9 cellular contexts compared by ENCODE assay signal in the genomic region with DNA sequence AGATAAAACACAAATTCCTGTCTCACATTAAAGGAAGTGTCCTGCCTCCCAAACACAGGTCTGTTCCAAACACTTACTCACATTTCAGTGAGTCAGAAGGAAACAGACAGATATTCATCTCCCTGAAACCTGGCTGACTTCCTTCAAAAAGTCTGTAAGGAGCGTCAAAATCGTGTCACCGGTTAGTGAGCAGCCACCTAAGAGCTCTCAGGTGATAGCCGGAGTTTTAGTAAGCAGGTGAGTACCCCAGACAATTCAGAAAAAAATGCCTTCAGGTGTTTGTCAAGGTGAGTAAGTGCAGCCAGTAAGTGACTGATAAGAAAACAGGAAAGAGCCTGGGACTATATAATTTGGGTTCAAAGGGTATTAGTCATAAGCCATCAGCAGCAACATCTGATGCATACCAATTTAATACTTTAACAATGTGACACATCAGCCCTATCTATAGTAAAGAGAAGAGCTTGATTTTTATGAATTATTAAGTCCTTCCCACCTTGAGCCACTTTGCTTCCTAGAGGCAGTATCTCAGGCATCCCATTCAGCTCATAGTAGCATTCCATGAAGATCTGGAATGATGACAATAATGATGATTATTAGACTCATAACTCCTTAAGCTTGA. TPM values are rescaled to one million over a fixed set of nuclear protein-coding genes. Genes with fewer than 3 reads are reported as not detected.
DNase-seq lines count a peak whose midpoint lies in the region; ATAC-seq, FAIRE-seq and TF ChIP-seq lines count a peak whose summit lies in the region.
"Had no signal": no experiment of that assay in that cellular context is flagged by ENCODE, and none has a peak within 500 bp of the region (broad histone marks: within the 10 kb centered on the region; RNA-seq: fewer than 3 reads in every experiment).

No MANE protein-coding gene starts in this region.

- peak; percentile 31 for ATAC-seq in PC-3
- ATAC-seq in omental fat pad (ENCODE audit: low FRiP score): peak; percentile 53
- ATAC-seq in HG03439 (IDR thresholded peaks at IDR 0.05; ENCODE audit: unreplicated experiment): no peak

- peaks cover 29% of the 10 kb centered on the region for H4K20me1 ChIP-seq in PC-3 (ENCODE audit: low read length)

- H3K27ac ChIP-seq in PC-3 (ENCODE audit: low read length) (peak overlapping the region; percentile 92), kidney (ENCODE audit: low read depth in 2 of 2, low read length in 2 of 2) (no peak overlapping the region)
- H3K27ac ChIP-seq: WERI-Rb-1 had no signal

- peaks cover 4% of the 10 kb centered on the region for H3F3A ChIP-seq in PC-3 (ENCODE audit: low read length, unreplicated experiment)

- DNase-seq in EH (ENCODE audit: low read depth) (peak; percentile 62), PC-3 (peak; percentile 97), choroid plexus epithelial cell (ENCODE audit: low read depth) (peak; percentile 51), omental fat pad (ENCODE audit: low spot score) (no peak), NCI-H774 (lab: John Stamatoyannopoulos, UW) (no peak), G401 (ENCODE audit: low spot score) (no peak), kidney (no peak)
- DNase-seq: WERI-Rb-1 had no signal

- H3K4me1 ChIP-seq in PC-3 (ENCODE audit: insufficient read depth, low read length) (peaks cover 63% of the 10 kb centered on the region), kidney (ENCODE audit: control insufficient read depth in 1 of 2, insufficient read depth in 1 of 2, low read depth in 1 of 2, low read length in 2 of 2) (no peaks in the 10 kb centered on the region)

- H3K27me3 ChIP-seq in PC-3 (ENCODE audit: low read length): no peaks in the 10 kb centered on the region

- H2AFZ ChIP-seq in PC-3 (ENCODE audit: low read length): no peak overlapping the region

- FAIRE-seq in kidney (lab: Jason Lieb, UNC): no peak

- H3K9ac ChIP-seq in PC-3 (ENCODE audit: low read length): peak overlapping the region; percentile 96
- no peak overlapping the region for H3K9ac ChIP-seq in kidney (ENCODE audit: low read length in 2 of 2)

- CTCF ChIA-PET in PC-3 (lab: Charles Lee): interaction anchor here (0.6 to 1.2 kb wide), 3 partner anchors 26 to 72 kb away, joined by 4 to 8 read pairs (median 5); no protein-coding TSS in a partner anchor

- H3K4me2 ChIP-seq in PC-3 (ENCODE audit: low read length): peak overlapping the region; percentile 93

- in situ Hi-C loops in G401 (cut with HindIII; ENCODE audit: low sequenced_read_pairs): no loop called here

- TF ChIP-seq CTCF in PC-3 (conservative IDR thresholded peaks at IDR 0.05; ENCODE audit: low read depth, low read length): no peak
- no peak for TF ChIP-seq CTCF in choroid plexus epithelial cell (conservative IDR thresholded peaks at IDR 0.05; ENCODE audit: low read depth, low read length)
- TF ChIP-seq CTCF in omental fat pad (IDR thresholded peaks at IDR 0.05): no peak
- no peak for TF ChIP-seq CTCF in kidney (IDR thresholded peaks at IDR 0.05; ENCODE audit: borderline replicate concordance, extremely low read depth, insufficient read depth)

- H3K4me3 ChIP-seq in PC-3 (ENCODE audit: low read length) (peak overlapping the region; percentile 89), choroid plexus epithelial cell (ENCODE audit: low read depth, low read length) (peak overlapping the region; percentile 6), kidney (ENCODE audit: low read length in 2 of 2) (no peak overlapping the region)

- intact Hi-C loops in PC-3 (cut with micrococcal nuclease): loop anchor here (1.0 to 10.0 kb wide), 4 partner anchors 40 to 203 kb away; a partner anchor contains a TSS
- intact Hi-C loops in kidney (cut with DNase I): no loop called here

- no peaks in the 10 kb centered on the region for H3K9me2 ChIP-seq in PC-3 (replicated peaks; ENCODE audit: low read length)

- peaks cover 41% of the 10 kb centered on the region for H3K79me2 ChIP-seq in PC-3 (ENCODE audit: low read length)

- no TSS peak for BruUV-seq in PC-3 (replicated peaks; lab: Mats Ljungman, UMichigan)

- H3K36me3 ChIP-seq in PC-3 (ENCODE audit: low read depth, low read length): peaks cover 20% of the 10 kb centered on the region
- no peaks in the 10 kb centered on the region for H3K36me3 ChIP-seq in kidney (ENCODE audit: control insufficient read depth in 1 of 2, insufficient read depth in 2 of 2, low read length in 2 of 2)
- H3K36me3 ChIP-seq: WERI-Rb-1 had no signal

- H3K9me3 ChIP-seq in PC-3 (ENCODE audit: low read length) (no peaks in the 10 kb centered on the region), kidney (ENCODE audit: control insufficient read depth in 1 of 2, low read length in 2 of 2) (no peaks in the 10 kb centered on the region)

- POLR2A ChIA-PET in PC-3 (lab: Charles Lee; ENCODE audit: unreplicated experiment): interaction anchor here (0.5 to 1.1 kb wide), 4 partner anchors 38 to 1197 kb away, joined by 3 to 31 read pairs (median 8); no protein-coding TSS in a partner anchor

RNA-seq across cellular contexts. Expression of a gene that starts 1.3 kb away (rescaled TPM):
- total RNA-seq in PC-3 (2014; rRNA removed) (32.4 and 36.7 TPM in 2 replicates), omental fat pad (1 to 10 TPM; 1.1 to 6.8 (median 1.8) TPM), kidney (44.5 TPM)
- not detected in 2 replicates for total RNA-seq in G401 (2014; rRNA removed; shearing (Covaris generic))
- polyA plus RNA-seq in kidney (ENCODE audit: insufficient read depth, low read depth, low replicate concordance): 4.9 TPM

Comparison
In these comparisons a context has a peak if more than half of its experiments do, and no peak if none do; other contexts are left out.
1. DNase-seq: peak in EH (single experiment), PC-3 (single experiment) and choroid plexus epithelial cell (single experiment); none in omental fat pad (single experiment), NCI-H774 (single experiment), G401 (single experiment) and kidney (single experiment).
2. H3K4me3 ChIP-seq: peak in PC-3 (single experiment) and choroid plexus epithelial cell (single experiment); none in kidney (0 of 2).